8 cellular contexts compared by ENCODE assay signal in the genomic region with DNA sequence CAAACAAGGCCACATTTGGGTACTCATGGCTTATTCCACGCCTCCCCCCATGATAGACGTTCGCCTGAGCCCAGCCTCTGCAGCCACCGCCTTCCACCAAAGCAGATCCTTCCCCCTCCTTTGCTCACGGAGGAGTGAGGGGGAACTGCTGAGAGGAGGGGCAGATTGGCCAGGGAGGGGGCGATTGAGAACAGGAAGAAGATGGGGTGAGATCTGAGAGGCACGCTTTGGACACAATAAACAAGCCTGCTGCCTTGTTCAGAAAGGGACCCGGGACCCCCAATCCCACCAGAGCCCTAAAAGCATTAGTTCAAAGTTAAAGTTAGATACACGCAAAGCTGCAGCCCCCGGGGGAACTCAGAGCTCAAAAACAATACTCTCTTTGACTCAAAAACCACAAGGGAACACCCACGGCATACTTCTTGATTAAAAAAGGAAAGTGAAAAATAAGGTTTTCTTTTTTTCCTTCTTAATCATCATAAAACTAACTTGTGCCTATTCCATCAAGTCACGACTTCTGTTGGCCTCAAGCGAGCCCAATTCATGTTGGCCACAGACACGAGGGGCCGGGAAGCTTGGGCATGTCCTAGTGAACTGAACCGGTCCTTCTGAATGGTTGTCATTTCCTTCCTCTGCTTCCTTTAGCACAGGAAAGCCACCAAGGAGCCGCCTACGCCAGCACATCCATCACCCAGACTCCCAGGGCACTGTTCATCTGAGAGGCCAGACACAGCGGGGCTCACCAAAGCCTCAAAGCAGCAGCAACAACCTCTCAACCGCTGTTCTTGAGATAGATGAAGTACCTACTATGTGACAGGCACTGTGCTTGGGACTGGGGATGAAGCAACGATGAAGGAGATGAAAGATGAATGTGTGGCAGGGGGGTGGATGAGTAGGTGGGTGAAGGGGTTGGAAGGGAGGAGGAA.
DNase-seq lines count a peak whose midpoint lies in the region; ATAC-seq and TF ChIP-seq lines count a peak whose summit lies in the region.

No MANE protein-coding gene starts in this region.

- H4K20me1 ChIP-seq in MM.1S (ENCODE audit: insufficient read depth, low read length) = no peaks in the 10 kb centered on the region

- no peak for TF ChIP-seq CTCF in MM.1S (IDR thresholded peaks at IDR 0.05; ENCODE audit: low read length)

- no peaks in the 10 kb centered on the region for H3K9me3 ChIP-seq in MM.1S (replicated peaks; ENCODE audit: insufficient read depth, low read length)

- DNase-seq in Ammon's horn (ENCODE audit: low spot score) (peak; percentile 51), fibroblast of peridontal ligament (ENCODE audit: extremely low read depth) (peak; percentile 43), MM.1S (no peak)
- peak; percentile 50 for DNase-seq in stimulated activated CD8-positive, alpha-beta memory T cell treated with anti-CD3 and anti-CD28 coated beads, Interleukin-4, amount 100 ng/mL, for 24 hours (ENCODE audit: low read depth)

- no peak overlapping the region for H3K27ac ChIP-seq in MM.1S (ENCODE audit: low read length)

- peaks cover 55% of the 10 kb centered on the region for H3K79me2 ChIP-seq in MM.1S (ENCODE audit: low read length)

- no peak overlapping the region for H3K4me2 ChIP-seq in MM.1S (ENCODE audit: low read depth, low read length)

- no peaks in the 10 kb centered on the region for H3K27me3 ChIP-seq in MM.1S (replicated peaks; ENCODE audit: insufficient read depth, low read length)

- no peaks in the 10 kb centered on the region for H3K4me1 ChIP-seq in MM.1S (ENCODE audit: low read length)

- ATAC-seq in HG02610 (IDR thresholded peaks at IDR 0.05; ENCODE audit: unreplicated experiment) (peak; percentile 42), HG03342 (IDR thresholded peaks at IDR 0.05; ENCODE audit: unreplicated experiment) (no peak), GM18519 (IDR thresholded peaks at IDR 0.05; ENCODE audit: low FRiP score, unreplicated experiment) (no peak)
- ATAC-seq in activated CD4-positive, CD25-positive, alpha-beta regulatory T cell treated with anti-CD3 and anti-CD28 coated beads, Interleukin-2, amount 50 U/mL, for 24 hours = peak; percentile 2 to 14

- no peak overlapping the region for H3K4me3 ChIP-seq in MM.1S (ENCODE audit: low read length)

- no peaks in the 10 kb centered on the region for H3K9me2 ChIP-seq in MM.1S (replicated peaks; ENCODE audit: insufficient read depth, low read length)

- H3K36me3 ChIP-seq in MM.1S (replicated peaks; ENCODE audit: insufficient read depth, low read length) = no peaks in the 10 kb centered on the region

- no peak overlapping the region for H3K9ac ChIP-seq in MM.1S (ENCODE audit: low read length)

- H3F3A ChIP-seq in MM.1S (ENCODE audit: insufficient read depth, low read length) = no peaks in the 10 kb centered on the region

- H2AFZ ChIP-seq in MM.1S (ENCODE audit: low read length) = no peak overlapping the region

Comparison
In these comparisons a context has a peak if more than half of its experiments do, and no peak if none do; other contexts are left out.
1. ATAC-seq: peak in HG02610 (single experiment) and activated CD4-positive, CD25-positive, alpha-beta regulatory T cell treated with anti-CD3 and anti-CD28 coated beads, Interleukin-2, amount 50 U/mL, for 24 hours (2 of 2); none in HG03342 (single experiment) and GM18519 (single experiment).